ENCODE assay signal across 14 cellular contexts in the genomic region with DNA sequence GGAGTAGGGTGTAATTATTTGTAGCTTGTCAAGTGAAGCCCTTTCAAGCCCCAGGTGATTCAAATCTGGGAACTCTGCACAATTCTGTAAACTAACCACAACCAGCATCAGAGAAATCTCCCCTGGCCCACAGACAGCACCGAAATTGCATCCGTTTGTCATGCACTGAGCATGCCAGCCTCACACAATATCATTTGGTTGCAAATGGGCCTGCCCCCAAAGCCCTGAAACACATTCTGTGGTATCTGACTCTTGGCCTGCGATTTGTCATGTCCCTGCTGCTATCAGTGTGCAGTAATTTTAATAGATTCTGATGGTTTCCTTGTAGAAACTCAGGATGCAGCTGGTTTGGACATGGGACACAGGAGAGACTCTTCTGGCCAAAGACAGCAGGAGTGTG. TPM values are rescaled to one million over a fixed set of nuclear protein-coding genes. Genes with fewer than 3 reads are reported as not detected.
DNase-seq lines count a peak whose midpoint lies in the region; ATAC-seq and TF ChIP-seq lines count a peak whose summit lies in the region.
"Had no signal": no experiment of that assay in that cellular context is flagged by ENCODE, and none has a peak within 500 bp of the region (broad histone marks: within the 10 kb centered on the region; RNA-seq: fewer than 3 reads in every experiment).

No MANE protein-coding gene starts in this region.

- no peaks in the 10 kb centered on the region for H3K9me3 ChIP-seq in CD8-positive, alpha-beta memory T cell (ENCODE audit: low read length)
- H3K9me3 ChIP-seq: SJSA1 had no signal

- H3K36me3 ChIP-seq in CD8-positive, alpha-beta memory T cell (ENCODE audit: insufficient read depth, low read length) = no peaks in the 10 kb centered on the region

- no peak overlapping the region for H3K4me3 ChIP-seq in fibroblast of mammary gland (ENCODE audit: control insufficient read depth, low read depth, low read length)
- no peak overlapping the region for H3K4me3 ChIP-seq in CD8-positive, alpha-beta memory T cell (ENCODE audit: low read length)
- H3K4me3 ChIP-seq: GM23338, SJSA1, skin epidermis had no signal

- H3K9me3 Mint-ChIP-seq in CD8-positive, alpha-beta memory T cell = no peaks in the 10 kb centered on the region
- H3K9me3 Mint-ChIP-seq: activated naive CD4-positive, alpha-beta T cell treated with anti-CD3 and anti-CD28 coated beads, Interleukin-2, amount 10 ng/mL, durations not matched to agents 7 days and 5 days; CD8-positive, alpha-beta T cell; GM23338 had no signal

- no peaks in the 10 kb centered on the region for H3K4me1 ChIP-seq in CD8-positive, alpha-beta memory T cell (ENCODE audit: insufficient read depth, low read length)

- H3K27ac ChIP-seq in CD8-positive, alpha-beta memory T cell (ENCODE audit: low read depth, low read length) = no peak overlapping the region
- H3K27ac ChIP-seq: SJSA1, skin epidermis had no signal

- ATAC-seq in GM18508 (IDR thresholded peaks at IDR 0.05; ENCODE audit: insufficient read depth, unreplicated experiment) (peak; percentile 61), GM21381 (IDR thresholded peaks at IDR 0.05; ENCODE audit: unreplicated experiment) (peak; percentile 66), HG03159 (IDR thresholded peaks at IDR 0.05; ENCODE audit: unreplicated experiment) (peak; percentile 40), HG02588 (IDR thresholded peaks at IDR 0.05; ENCODE audit: unreplicated experiment) (no peak), GM21515 (IDR thresholded peaks at IDR 0.05; ENCODE audit: unreplicated experiment) (no peak)
- ATAC-seq: CD8-positive, alpha-beta T cell; GM23338 had no signal

- H3K27me3 ChIP-seq in CD8-positive, alpha-beta memory T cell (ENCODE audit: insufficient read depth, low read length, poor library complexity, severe bottlenecking) = no peaks in the 10 kb centered on the region
- H3K27me3 ChIP-seq: SJSA1 had no signal

- POLR2A ChIA-PET in CD8-positive, alpha-beta memory T cell (lab: Charles Lee) = no interaction called here

- CTCF ChIA-PET in CD8-positive, alpha-beta memory T cell (lab: Charles Lee) = no interaction called here

- no peak overlapping the region for H3K27ac Mint-ChIP-seq in CD8-positive, alpha-beta memory T cell
- H3K27ac Mint-ChIP-seq: activated naive CD4-positive, alpha-beta T cell treated with anti-CD3 and anti-CD28 coated beads, Interleukin-2, amount 10 ng/mL, durations not matched to agents 7 days and 5 days; CD8-positive, alpha-beta T cell; GM23338 had no signal

- H3K27me3 Mint-ChIP-seq in CD8-positive, alpha-beta memory T cell = peaks cover 0 to 1% of the 10 kb centered on the region in 2 donors

- TF ChIP-seq CTCF in fibroblast of mammary gland (conservative IDR thresholded peaks at IDR 0.05; ENCODE audit: control insufficient read depth, insufficient read depth, low read depth, low read length) = no peak

- H3K36me3 Mint-ChIP-seq in CD8-positive, alpha-beta memory T cell = peaks cover 0 to 10% (median 9%) of the 10 kb centered on the region in 3 donors
- H3K36me3 Mint-ChIP-seq: activated naive CD4-positive, alpha-beta T cell treated with anti-CD3 and anti-CD28 coated beads, Interleukin-2, amount 10 ng/mL, durations not matched to agents 7 days and 5 days; CD8-positive, alpha-beta T cell had no signal

- DNase-seq in fibroblast of mammary gland (ENCODE audit: low read depth) = peak; percentile 22
- no peak for DNase-seq in CD8-positive, alpha-beta memory T cell
- DNase-seq in middle frontal gyrus (ENCODE audit: extremely low spot score, low spot score) = no peak
- DNase-seq: activated naive CD4-positive, alpha-beta T cell treated with anti-CD3 and anti-CD28 coated beads, Interleukin-2, amount 10 ng/mL, durations not matched to agents 7 days and 5 days; CD8-positive, alpha-beta T cell; NCI-H82 had no signal

- peaks cover 3 to 7% (median 5%) of the 10 kb centered on the region in 3 donors for H3K4me1 Mint-ChIP-seq in CD8-positive, alpha-beta memory T cell

- H3K4me3 Mint-ChIP-seq in CD8-positive, alpha-beta memory T cell = no peak overlapping the region
- H3K4me3 Mint-ChIP-seq: activated naive CD4-positive, alpha-beta T cell treated with anti-CD3 and anti-CD28 coated beads, Interleukin-2, amount 10 ng/mL, durations not matched to agents 7 days and 5 days; CD8-positive, alpha-beta T cell; GM23338 had no signal

RNA-seq across cellular contexts. Expression of a gene that starts 35.3 kb away (rescaled TPM):
- 1 to 10 TPM; 4.0 to 4.4 TPM for total RNA-seq in CD8-positive, alpha-beta memory T cell
- 5.1 TPM for polyA plus RNA-seq in CD8-positive, alpha-beta memory T cell

Comparison
In these comparisons a context has a peak if more than half of its experiments do, and no peak if none do; other contexts are left out.
1. ATAC-seq: peak in GM18508 (single experiment), GM21381 (single experiment) and HG03159 (single experiment); none in HG02588 (single experiment) and GM21515 (single experiment).